ENCODE assay signal across 8 cellular contexts in genomic region chr2:152097291-152098032, GRCh38. TPM values are rescaled to one million over a fixed set of nuclear protein-coding genes. Genes with fewer than 3 reads are reported as not detected.
DNase-seq lines count a peak whose midpoint lies in the region; ATAC-seq and TF ChIP-seq lines count a peak whose summit lies in the region.

No MANE protein-coding gene starts in this region.

- intact Hi-C loops in Right ventricle myocardium inferior (cut with DNase I) = loop anchor here (10.0 kb wide), 1 partner anchor 63 kb away; no protein-coding TSS in a partner anchor
- intact Hi-C loops in cardiac septum (cut with DNase I) = loop anchor here (5.0 kb wide), 1 partner anchor 60 kb away; no protein-coding TSS in a partner anchor

- no peaks in the 10 kb centered on the region for H3K36me3 ChIP-seq in neutrophil

- H3K4me3 ChIP-seq in fibroblast of mammary gland (ENCODE audit: control insufficient read depth, low read depth, low read length) = peak overlapping the region; percentile 38
- H3K4me3 ChIP-seq in neutrophil (ENCODE audit: low read depth in 1 of 2, low read length in 1 of 2) = peak overlapping the region; percentile 65 to 85

- no peak for TF ChIP-seq CTCF in fibroblast of mammary gland (conservative IDR thresholded peaks at IDR 0.05; ENCODE audit: control insufficient read depth, insufficient read depth, low read depth, low read length)
- no peak for TF ChIP-seq CTCF in neutrophil (IDR thresholded peaks at IDR 0.05)

- no peaks in the 10 kb centered on the region for H3K9me3 ChIP-seq in neutrophil

- H3K27ac ChIP-seq in neutrophil = peak overlapping the region; percentile 1

- H3K4me1 ChIP-seq in neutrophil (ENCODE audit: control insufficient read depth in 1 of 2, insufficient read depth in 1 of 2, low read depth in 1 of 2, low read length in 1 of 2) = peaks cover 11 to 21% of the 10 kb centered on the region in 2 experiments

- no peak for DNase-seq in Right ventricle myocardium inferior (ENCODE audit: missing footprints)
- DNase-seq in cardiac septum (ENCODE audit: low spot score) = no peak
- DNase-seq in fibroblast of mammary gland (ENCODE audit: low read depth) = peak; percentile 44

- H3K27me3 ChIP-seq in neutrophil = peaks cover 51% of the 10 kb centered on the region

- ATAC-seq in Right ventricle myocardium inferior (peak; percentile 40), SK-N-SH treated with all-trans-retinoic acid at 6 μM for 48 hours (peak; percentile 80), HG02885 (IDR thresholded peaks at IDR 0.05; ENCODE audit: poor library complexity, unreplicated experiment) (no peak), HG02759 (IDR thresholded peaks at IDR 0.05; ENCODE audit: unreplicated experiment) (no peak), HG03025 (IDR thresholded peaks at IDR 0.05; ENCODE audit: low FRiP score, unreplicated experiment) (no peak)

TF ChIP-seq in SK-N-SH treated with all-trans-retinoic acid at 6 μM for 48 hours, 23 proteins besides CTCF, POLR2A, EP300 and RAD21:
- TF ChIP-seq BACH2 (CRISPR knock-in tag; IDR thresholded peaks at IDR 0.05; ENCODE audit: borderline replicate concordance) (no peak), ZNF565 (CRISPR knock-in tag; conservative IDR thresholded peaks at IDR 0.05; ENCODE audit: low read depth) (no peak), POU6F1 (CRISPR knock-in tag; IDR thresholded peaks at IDR 0.05; ENCODE audit: borderline replicate concordance, low read depth) (no peak), SNAI2 (CRISPR knock-in tag; IDR thresholded peaks at IDR 0.05) (no peak), OSR1 (CRISPR knock-in tag; IDR thresholded peaks at IDR 0.05) (no peak), TSHZ2 (CRISPR knock-in tag; IDR thresholded peaks at IDR 0.05) (no peak), PPARA (CRISPR knock-in tag; IDR thresholded peaks at IDR 0.05; ENCODE audit: borderline replicate concordance) (no peak), TCF4 (CRISPR knock-in tag; IDR thresholded peaks at IDR 0.05; ENCODE audit: borderline replicate concordance) (no peak), CSDC2 (CRISPR knock-in tag; IDR thresholded peaks at IDR 0.05) (no peak), ARNTL (CRISPR knock-in tag; IDR thresholded peaks at IDR 0.05; ENCODE audit: borderline replicate concordance, low read depth) (no peak), RARB (CRISPR knock-in tag; IDR thresholded peaks at IDR 0.05) (no peak), ESRRG (CRISPR knock-in tag; IDR thresholded peaks at IDR 0.05) (no peak)
TF ChIP-seq in SK-N-SH treated with all-trans-retinoic acid at 6 μM for 48 hours: peak in this region for 0.

RNA-seq across cellular contexts. Expression of gene CACNB4, which starts 1.4 kb away (rescaled TPM):
- total RNA-seq in Right ventricle myocardium inferior (0.35 TPM), cardiac septum (0.67 TPM)

Comparison
In these comparisons a context has a peak if more than half of its experiments do, and no peak if none do; other contexts are left out.
1. ATAC-seq: peak in Right ventricle myocardium inferior (single experiment) and SK-N-SH treated with all-trans-retinoic acid at 6 μM for 48 hours (single experiment); none in HG02885 (single experiment), HG02759 (single experiment) and HG03025 (single experiment).